8 cellular contexts compared by ENCODE assay signal in the genomic region with DNA sequence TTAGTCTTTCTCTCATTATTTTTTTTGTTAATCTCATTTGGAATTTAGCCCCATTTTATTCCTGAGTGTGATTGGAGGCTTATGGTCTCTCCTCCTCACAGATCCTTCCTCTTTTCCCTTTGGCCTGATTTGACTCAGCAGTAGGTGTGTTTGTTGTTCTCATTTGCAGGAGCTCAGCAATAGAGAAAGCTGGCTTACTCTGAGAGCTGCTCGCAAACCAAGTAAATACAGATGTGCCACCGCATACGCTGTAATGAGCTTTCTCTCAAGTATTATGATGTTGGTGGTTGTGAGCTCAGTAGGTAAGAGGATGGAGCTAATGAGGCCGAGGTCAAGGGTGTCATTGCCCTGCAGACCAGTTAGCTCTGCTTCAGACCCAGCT.
DNase-seq lines count a peak whose midpoint lies in the region; ATAC-seq and TF ChIP-seq lines count a peak whose summit lies in the region.

No MANE protein-coding gene starts in this region.

- DNase-seq in T-helper 17 cell = no peak
- no peak for DNase-seq in spleen
- no peak for DNase-seq in effector CD8-positive, alpha-beta T cell (lab: John Stamatoyannopoulos, UW)
- DNase-seq in cortex of kidney (lab: John Stamatoyannopoulos, UW) = no peak
- DNase-seq in PC-9 = no peak
- no peak for DNase-seq in NCI-H524 treated with DMSO at 0.1 percent for 48 hours (lab: John Stamatoyannopoulos, UW)

- H3K4me1 ChIP-seq in spleen (peaks cover 18 to 58% (median 40%) of the 10 kb centered on the region in 6 donors), PC-9 (replicated peaks; ENCODE audit: insufficient read depth) (peaks cover 14% of the 10 kb centered on the region)

- intact Hi-C loops in spleen (cut with DNase I; ENCODE audit: low total_unique reads) (no loop called here), PC-9 (cut with micrococcal nuclease; ENCODE audit: unreplicated experiment) (no loop called here)

- peak; percentile 75 for ATAC-seq in GM19351 (IDR thresholded peaks at IDR 0.05; ENCODE audit: unreplicated experiment)
- ATAC-seq in HG03457 (IDR thresholded peaks at IDR 0.05; ENCODE audit: unreplicated experiment) = peak; percentile 55
- ATAC-seq in T-helper 17 cell = no peak

- no peaks in the 10 kb centered on the region for H3K9me3 ChIP-seq in T-helper 17 cell (ENCODE audit: control insufficient read depth, low read length, poor library complexity, severe bottlenecking)
- H3K9me3 ChIP-seq in spleen = no peaks in the 10 kb centered on the region
- H3K9me3 ChIP-seq in PC-9 (ENCODE audit: insufficient read depth, low read depth) = no peaks in the 10 kb centered on the region

- WGBS in spleen, 5 donors = 37 to 70% (median 55%) methylated on average over 4 of the region's 4 CpGs

- H3K36me3 ChIP-seq in spleen (peaks cover 0 to 90% (median 27%) of the 10 kb centered on the region in 6 donors), PC-9 (ENCODE audit: low read depth) (peaks cover 12% of the 10 kb centered on the region)

- CTCF ChIA-PET in PC-9 (lab: Charles Lee) = no interaction called here

- H3F3A ChIP-seq in PC-9 (ENCODE audit: insufficient read depth, low read depth) = no peaks in the 10 kb centered on the region

- H3K4me3 ChIP-seq in spleen (no peak overlapping the region), PC-9 (no peak overlapping the region)

- H3K9me2 ChIP-seq in PC-9 (ENCODE audit: insufficient read depth) = no peaks in the 10 kb centered on the region

- H3K36me3 Mint-ChIP-seq in T-helper 17 cell (ENCODE audit: low read depth) = peaks cover 10% of the 10 kb centered on the region

- no peak overlapping the region for H2AFZ ChIP-seq in PC-9

- no peak overlapping the region for H3K4me2 ChIP-seq in PC-9

- POLR2A ChIA-PET in PC-9 (lab: Charles Lee; ENCODE audit: unreplicated experiment) = interaction anchor here (0.5 to 0.6 kb wide), 2 partner anchors 402 to 1624 kb away, joined by 5 to 14 read pairs; no protein-coding TSS in a partner anchor

- no peak for TF ChIP-seq CTCF in spleen (IDR thresholded peaks at IDR 0.05 in 8 of 11, conservative IDR thresholded peaks at IDR 0.05 in 3 of 11)
- TF ChIP-seq CTCF in PC-9 (conservative IDR thresholded peaks at IDR 0.05) = no peak

- peaks cover 13% of the 10 kb centered on the region for H3K4me1 Mint-ChIP-seq in T-helper 17 cell

- no peaks in the 10 kb centered on the region for H3K27me3 ChIP-seq in spleen (replicated peaks in 1 of 7)
- no peaks in the 10 kb centered on the region for H3K27me3 ChIP-seq in PC-9 (ENCODE audit: insufficient read depth, low read depth)

- no peaks in the 10 kb centered on the region for H3K27me3 Mint-ChIP-seq in T-helper 17 cell

- H4K20me1 ChIP-seq in PC-9 (ENCODE audit: insufficient read depth) = no peaks in the 10 kb centered on the region

- no peak overlapping the region for H3K4me3 Mint-ChIP-seq in T-helper 17 cell

- no peaks in the 10 kb centered on the region for H3K79me2 ChIP-seq in PC-9 (ENCODE audit: low read depth)

- H3K27ac Mint-ChIP-seq in T-helper 17 cell = peak overlapping the region; percentile 10

- no peak for TF ChIP-seq POLR2A in spleen (IDR thresholded peaks at IDR 0.05)

- BruUV-seq in PC-9 (replicated peaks; lab: Mats Ljungman, UMichigan) = no TSS peak

- peak overlapping the region; percentile 39 to 78 (median 66) for H3K27ac ChIP-seq in spleen
- no peak overlapping the region for H3K27ac ChIP-seq in PC-9
